Comparison of ENCODE assay signal across 18 cellular contexts in the genomic region with DNA sequence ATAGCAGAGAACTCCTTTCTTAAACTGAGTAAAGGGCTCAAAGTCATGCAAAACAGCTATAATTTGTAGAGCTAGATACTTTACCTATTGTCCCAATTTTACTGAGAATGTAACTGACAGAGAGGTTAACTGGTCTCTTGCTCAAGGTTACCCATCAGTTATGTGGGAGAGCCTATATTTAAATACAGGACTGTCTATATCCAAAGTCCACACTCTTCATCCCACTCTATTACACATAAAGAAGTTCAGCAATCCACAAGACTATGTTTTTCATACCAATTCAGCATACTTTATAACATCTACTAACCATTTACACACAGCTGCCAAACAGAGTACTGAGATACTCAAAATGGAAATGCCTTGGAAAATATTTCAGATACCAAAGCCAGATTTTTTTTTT.
"Had no signal": no experiment of that assay in that cellular context is flagged by ENCODE, and none has a peak within 500 bp of the region (broad histone marks: within the 10 kb centered on the region; RNA-seq: fewer than 3 reads in every experiment).

No MANE protein-coding gene starts in this region.

- ATAC-seq: activated T-cell treated with anti-CD3 and anti-CD28 coated beads, Interleukin-2, amount 50 U/mL, for 4 hours; esophagus mucosa; lower lobe of right lung; stimulated activated naive B cell treated with anti-CD40 and anti-IgM and Interleukin-4, amounts not matched to agents 10 μg/mL and 1 μg/mL and 100 μg/mL, for 72 hours had no signal

- H3K4me3 Mint-ChIP-seq: activated CD4-positive, alpha-beta memory T cell treated with anti-CD3 and anti-CD28 coated beads, Interleukin-2, amount 10 ng/mL, durations not matched to agents 7 days and 5 days; activated T-cell treated with anti-CD3 and anti-CD28 coated beads, Interleukin-2, amount 50 U/mL, for 4 hours; stimulated activated naive B cell treated with anti-CD40 and anti-IgM and Interleukin-4, amounts not matched to agents 10 μg/mL and 1 μg/mL and 100 μg/mL, for 72 hours had no signal

- H3K27me3 ChIP-seq: adrenal gland, tibial artery had no signal

- H3K27ac Mint-ChIP-seq: activated CD4-positive, alpha-beta memory T cell treated with anti-CD3 and anti-CD28 coated beads, Interleukin-2, amount 10 ng/mL, durations not matched to agents 7 days and 5 days; stimulated activated naive B cell treated with anti-CD40 and anti-IgM and Interleukin-4, amounts not matched to agents 10 μg/mL and 1 μg/mL and 100 μg/mL, for 72 hours had no signal

- H3K27me3 Mint-ChIP-seq: activated CD4-positive, alpha-beta memory T cell treated with anti-CD3 and anti-CD28 coated beads, Interleukin-2, amount 10 ng/mL, durations not matched to agents 7 days and 5 days; stimulated activated naive B cell treated with anti-CD40 and anti-IgM and Interleukin-4, amounts not matched to agents 10 μg/mL and 1 μg/mL and 100 μg/mL, for 72 hours had no signal

- H3K36me3 ChIP-seq: adrenal gland, lower lobe of right lung, tibial artery, WERI-Rb-1 had no signal

- H3K9me3 Mint-ChIP-seq: activated CD4-positive, alpha-beta memory T cell treated with anti-CD3 and anti-CD28 coated beads, Interleukin-2, amount 10 ng/mL, durations not matched to agents 7 days and 5 days; activated T-cell treated with anti-CD3 and anti-CD28 coated beads, Interleukin-2, amount 50 U/mL, for 4 hours; stimulated activated naive B cell treated with anti-CD40 and anti-IgM and Interleukin-4, amounts not matched to agents 10 μg/mL and 1 μg/mL and 100 μg/mL, for 72 hours had no signal

- H3K79me2 ChIP-seq: parathyroid adenoma had no signal

- H3K4me1 ChIP-seq: adrenal gland, lower lobe of right lung, parathyroid adenoma, tibial artery had no signal

- H2AFZ ChIP-seq: parathyroid adenoma had no signal

- H3K9ac ChIP-seq: parathyroid adenoma had no signal

- H3K4me1 Mint-ChIP-seq: activated CD4-positive, alpha-beta memory T cell treated with anti-CD3 and anti-CD28 coated beads, Interleukin-2, amount 10 ng/mL, durations not matched to agents 7 days and 5 days; stimulated activated naive B cell treated with anti-CD40 and anti-IgM and Interleukin-4, amounts not matched to agents 10 μg/mL and 1 μg/mL and 100 μg/mL, for 72 hours had no signal

- DNase-seq: activated CD4-positive, alpha-beta memory T cell treated with anti-CD3 and anti-CD28 coated beads, Interleukin-2, amount 10 ng/mL, durations not matched to agents 7 days and 5 days; activated CD4-positive, alpha-beta T cell treated with anti-CD3 and anti-CD28 coated beads for 4 hours; activated effector memory CD4-positive, alpha-beta T cell treated with Interleukin-2 at 50 U/mL for 16 hours; activated naive CD4-positive, alpha-beta T cell treated with anti-CD3 and anti-CD28 coated beads, Interleukin-2, amount 50 U/mL, for 16 hours; activated T-cell treated with anti-CD3 and anti-CD28 coated beads, Interleukin-2, amount 50 U/mL, for 4 hours; adrenal gland; hypothalamus; kidney glomerular epithelial cell; lower lobe of right lung; midbrain; stimulated activated CD4-positive, alpha-beta T cell treated with anti-CD3 and anti-CD28 coated beads, Interleukin-15, amount 100 ng/mL, for 24 hours; stimulated activated CD4-positive, alpha-beta T cell treated with anti-CD3 and anti-CD28 coated beads, Interleukin-4, amount 100 ng/mL, for 1 hour; stimulated activated naive B cell treated with anti-CD40 and anti-IgM and Interleukin-4, amounts not matched to agents 10 μg/mL and 1 μg/mL and 100 μg/mL, for 72 hours; T-helper 1 cell; tibial artery; WERI-Rb-1 had no signal

- H3K27ac ChIP-seq: adrenal gland, lower lobe of right lung, parathyroid adenoma, tibial artery, WERI-Rb-1 had no signal

- H3K9me3 ChIP-seq: lower lobe of right lung, tibial artery had no signal

- H3K4me3 ChIP-seq: adrenal gland, lower lobe of right lung, tibial artery had no signal
